In the genomic region with DNA sequence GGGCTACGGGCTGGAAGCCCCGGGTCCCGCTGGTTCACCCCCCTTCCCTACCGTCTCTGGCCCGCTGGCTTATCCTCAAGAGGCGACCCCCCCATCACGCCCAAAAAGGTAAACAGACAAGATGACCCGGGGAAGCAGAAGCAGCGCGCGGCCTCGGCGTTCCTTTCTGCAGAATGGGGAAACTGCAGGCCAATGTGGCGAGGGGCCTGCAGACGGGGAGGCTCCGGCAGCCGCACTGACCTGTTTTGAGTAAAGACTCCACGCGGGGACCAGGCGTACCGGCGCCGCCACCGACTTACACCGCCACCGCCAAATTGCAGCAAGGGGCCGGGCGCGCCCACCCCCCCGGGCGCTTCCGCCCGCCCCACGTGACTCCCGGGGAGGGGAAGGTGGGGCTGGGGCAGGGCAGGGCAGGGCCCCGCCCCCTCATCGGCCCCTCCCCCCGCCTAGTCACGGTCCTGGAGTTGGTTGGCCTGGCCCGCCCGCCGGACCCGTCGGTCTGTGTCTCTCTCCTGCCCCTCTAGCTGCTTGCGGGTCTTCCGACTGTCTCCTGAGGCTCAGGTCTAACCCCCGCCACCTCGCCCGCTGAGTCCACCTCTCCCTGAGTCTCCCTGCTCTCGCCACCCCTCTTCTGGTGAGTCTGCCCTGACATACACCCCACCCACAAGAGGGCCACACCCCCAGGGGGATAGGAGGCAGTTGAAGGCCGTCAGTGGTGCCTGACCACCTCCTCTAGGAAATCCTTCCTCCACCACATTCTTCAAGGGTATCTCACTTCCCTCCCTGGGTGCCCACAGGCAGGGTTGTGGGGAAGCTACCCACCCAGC, we compare ENCODE assay signal across 8 cellular contexts. TPM values are rescaled to one million over a fixed set of nuclear protein-coding genes. Genes with fewer than 3 reads are reported as not detected.
A peak's percentile ranks its signal among the peaks of the same experiment; 100 is the strongest.
DNase-seq lines count a peak whose midpoint lies in the region; ATAC-seq and TF ChIP-seq lines count a peak whose summit lies in the region.

A gene (minus strand): TSS at position 321 of the 827 bp plus-strand sequence. CDS start 25,280 bp downstream, outside the sequence.

- H3K27me3 ChIP-seq in CD8-positive, alpha-beta T cell (ENCODE audit: insufficient read depth, low read length) = no peaks in the 10 kb centered on the region
- H3K27me3 ChIP-seq in SK-N-SH (ENCODE audit: insufficient read depth) (no peaks in the 10 kb centered on the region), testis (no peaks in the 10 kb centered on the region)

- peaks cover 20% of the 10 kb centered on the region for H3K36me3 Mint-ChIP-seq in CD8-positive, alpha-beta T cell
- H3K36me3 Mint-ChIP-seq in IgD-negative memory B cell (peaks cover 2% of the 10 kb centered on the region), osteocyte (ENCODE audit: unreplicated experiment) (peaks cover 10% of the 10 kb centered on the region)

- TF ChIP-seq POLR2A in testis (IDR thresholded peaks at IDR 0.05) = no peak

- H3K9me2 ChIP-seq in SK-N-SH = no peaks in the 10 kb centered on the region

- peaks cover 25% of the 10 kb centered on the region; the same call in 1 of the 2 replicates for H3K79me2 ChIP-seq in SK-N-SH (ENCODE audit: insufficient read depth)

- ATAC-seq in CD8-positive, alpha-beta T cell = peak; percentile 88
- ATAC-seq in GM19463 (IDR thresholded peaks at IDR 0.05; ENCODE audit: unreplicated experiment) = peak; percentile 67

- DNase-seq in CD8-positive, alpha-beta T cell = peak; percentile 53 to 86 (median 78)
- DNase-seq in SK-N-SH (peak; percentile 97), glomerular visceral epithelial cell (ENCODE audit: extremely low spot score) (peak; percentile 94), osteocyte (ENCODE audit: extremely low spot score, unreplicated experiment) (no peak), testis (peak; percentile 71)
- peak; percentile 78 for DNase-seq in activated naive CD4-positive, alpha-beta T cell treated with anti-CD3 and anti-CD28 coated beads, Interleukin-2, amount 50 U/mL, for 16 hours

- peak within 1 kb of the TSS; percentile 95 for H3K4me3 Mint-ChIP-seq in CD8-positive, alpha-beta T cell
- H3K4me3 Mint-ChIP-seq in IgD-negative memory B cell (peak within 1 kb of the TSS; percentile 80 to 97 (median 95)), osteocyte (ENCODE audit: unreplicated experiment) (peak within 1 kb of the TSS; percentile 87)

- H3K4me1 Mint-ChIP-seq in CD8-positive, alpha-beta T cell (ENCODE audit: low read depth) = peaks cover 45% of the 10 kb centered on the region
- H3K4me1 Mint-ChIP-seq in IgD-negative memory B cell = peaks cover 26 to 32% (median 30%) of the 10 kb centered on the region in 3 donors
- H3K4me1 Mint-ChIP-seq in osteocyte (ENCODE audit: unreplicated experiment) = peaks cover 17% of the 10 kb centered on the region

- H3K9me3 ChIP-seq in CD8-positive, alpha-beta T cell (ENCODE audit: low read length) = no peaks in the 10 kb centered on the region
- H3K9me3 ChIP-seq in SK-N-SH (no peaks in the 10 kb centered on the region), testis (no peaks in the 10 kb centered on the region)

- no peak for TF ChIP-seq CTCF in CD8-positive, alpha-beta T cell (IDR thresholded peaks at IDR 0.05)
- 0 out of 2 replicates have a peak, but pooled peaks have one; percentile 12 for TF ChIP-seq CTCF in SK-N-SH (IDR thresholded peaks at IDR 0.05)
- TF ChIP-seq CTCF in osteocyte (IDR thresholded peaks at IDR 0.05) = no peak
- no peak for TF ChIP-seq CTCF in testis (IDR thresholded peaks at IDR 0.05)

- no peak for TF ChIP-seq EP300 in SK-N-SH (IDR thresholded peaks at IDR 0.05; ENCODE audit: borderline replicate concordance in 1 of 2, low read depth in 1 of 2, low read length in 1 of 2)

- CTCF ChIA-PET in CD8-positive, alpha-beta T cell (lab: Charles Lee) = interaction anchor here (1.1 to 1.8 kb wide), 2 partner anchors 27 to 41 kb away, joined by 7 to 8 read pairs; no protein-coding TSS in a partner anchor
- CTCF ChIA-PET in SK-N-SH (lab: Yijun Ruan, JAX) = interaction anchor here (1.1 to 1.7 kb wide), 3 partner anchors 27 to 42 kb away, joined by 4 to 6 read pairs (median 5); a partner anchor contains a TSS

- peak within 1 kb of the TSS; percentile 94 for H3K27ac Mint-ChIP-seq in CD8-positive, alpha-beta T cell
- H3K27ac Mint-ChIP-seq in IgD-negative memory B cell (peak within 1 kb of the TSS; percentile 64 to 92 (median 83)), osteocyte (ENCODE audit: unreplicated experiment) (peak within 1 kb of the TSS; percentile 83)

- H3K4me2 ChIP-seq in SK-N-SH = peak within 1 kb of the TSS; percentile 99

- no peaks in the 10 kb centered on the region for H3K36me3 ChIP-seq in CD8-positive, alpha-beta T cell (ENCODE audit: insufficient read depth, low read length)
- H3K36me3 ChIP-seq in SK-N-SH (replicated peaks in 1 of 2; ENCODE audit: control insufficient read depth in 1 of 2, insufficient read depth in 2 of 2, low read length in 1 of 2) (no peaks in the 10 kb centered on the region), testis (ENCODE audit: low read depth, missing control alignments) (no peaks in the 10 kb centered on the region)

- POLR2A ChIA-PET in CD8-positive, alpha-beta T cell (lab: Charles Lee) = interaction anchor here (0.9 to 1.6 kb wide), 2 partner anchors 18 to 27 kb away, joined by 3 to 4 read pairs; no protein-coding TSS in a partner anchor
- POLR2A ChIA-PET in SK-N-SH (lab: Yijun Ruan, JAX) = no interaction called here

- H3K4me1 ChIP-seq in CD8-positive, alpha-beta T cell (ENCODE audit: insufficient read depth, low read length) = peaks cover 40% of the 10 kb centered on the region
- H3K4me1 ChIP-seq in SK-N-SH (ENCODE audit: control insufficient read depth in 1 of 2, insufficient read depth in 2 of 2, low read depth in 1 of 2, low read length in 1 of 2) (peaks cover 11 to 23% of the 10 kb centered on the region in 2 experiments; a peak in 1 of 4 replicates), testis (no peaks in the 10 kb centered on the region)

- H3F3A ChIP-seq in SK-N-SH (replicated peaks; ENCODE audit: insufficient read depth) = peaks cover 7% of the 10 kb centered on the region

- intact Hi-C loops in CD8-positive, alpha-beta T cell (cut with DNase I, micrococcal nuclease) = loop anchor here (1.0 to 2.0 kb wide), 6 partner anchors 16 to 62 kb away; a partner anchor contains a TSS
- intact Hi-C loops in testis (cut with DNase I; ENCODE audit: low total_unique reads) = no loop called here

- WGBS in SK-N-SH (ENCODE audit: low lambda C conversion rate) = 9% methylated on average over 29 of the region's 51 CpGs
- 3 to 8% methylated on average over 27 to 46 of the region's 51 CpGs for WGBS in testis, 2 donors

- H2AFZ ChIP-seq in SK-N-SH (ENCODE audit: low read depth) = peak within 1 kb of the TSS; percentile 93

- no peaks in the 10 kb centered on the region for H3K27me3 Mint-ChIP-seq in CD8-positive, alpha-beta T cell (ENCODE audit: low read depth)
- no peaks in the 10 kb centered on the region for H3K27me3 Mint-ChIP-seq in IgD-negative memory B cell
- no peaks in the 10 kb centered on the region for H3K27me3 Mint-ChIP-seq in osteocyte (ENCODE audit: unreplicated experiment)

- TF ChIP-seq RAD21 in SK-N-SH (IDR thresholded peaks at IDR 0.05; ENCODE audit: low read length) = no peak

- peak within 1 kb of the TSS; percentile 68 for H3K27ac ChIP-seq in CD8-positive, alpha-beta T cell (ENCODE audit: low read depth, low read length)
- H3K27ac ChIP-seq in SK-N-SH (ENCODE audit: low read depth in 2 of 2, low read length in 1 of 2) (peak within 1 kb of the TSS; percentile 42 to 73; a peak in 3 of 4 replicates), testis (no peak within 1 kb of the TSS)

- H4K20me1 ChIP-seq in SK-N-SH (ENCODE audit: insufficient read depth) = no peaks in the 10 kb centered on the region

- H3K9ac ChIP-seq in SK-N-SH = peak within 1 kb of the TSS; percentile 81

- peak within 1 kb of the TSS; percentile 92 for H3K4me3 ChIP-seq in CD8-positive, alpha-beta T cell (ENCODE audit: low read depth, low read length)
- peak within 1 kb of the TSS; percentile 79 to 94 for H3K4me3 ChIP-seq in SK-N-SH (ENCODE audit: low read depth in 2 of 2, low read length in 1 of 2)
- H3K4me3 ChIP-seq in testis = peak within 1 kb of the TSS; percentile 55 to 63

- no peaks in the 10 kb centered on the region for H3K9me3 Mint-ChIP-seq in CD8-positive, alpha-beta T cell
- no peaks in the 10 kb centered on the region for H3K9me3 Mint-ChIP-seq in IgD-negative memory B cell
- H3K9me3 Mint-ChIP-seq in osteocyte (ENCODE audit: unreplicated experiment) = no peaks in the 10 kb centered on the region

TF ChIP-seq in SK-N-SH, 30 proteins besides CTCF, POLR2A, EP300 and RAD21 (continues in another document):
- TF ChIP-seq NRF1 (IDR thresholded peaks at IDR 0.05; ENCODE audit: low read depth, low read length) (no peak), SIN3A (IDR thresholded peaks at IDR 0.05; ENCODE audit: borderline replicate concordance, low read depth, low read length) (no peak; the same call in 1 of the 2 replicates), CHD2 (IDR thresholded peaks at IDR 0.05; ENCODE audit: low read length, partially characterized antibody) (no peak), JUND (IDR thresholded peaks at IDR 0.05) (no peak)
- TF ChIP-seq, protein P1, sequence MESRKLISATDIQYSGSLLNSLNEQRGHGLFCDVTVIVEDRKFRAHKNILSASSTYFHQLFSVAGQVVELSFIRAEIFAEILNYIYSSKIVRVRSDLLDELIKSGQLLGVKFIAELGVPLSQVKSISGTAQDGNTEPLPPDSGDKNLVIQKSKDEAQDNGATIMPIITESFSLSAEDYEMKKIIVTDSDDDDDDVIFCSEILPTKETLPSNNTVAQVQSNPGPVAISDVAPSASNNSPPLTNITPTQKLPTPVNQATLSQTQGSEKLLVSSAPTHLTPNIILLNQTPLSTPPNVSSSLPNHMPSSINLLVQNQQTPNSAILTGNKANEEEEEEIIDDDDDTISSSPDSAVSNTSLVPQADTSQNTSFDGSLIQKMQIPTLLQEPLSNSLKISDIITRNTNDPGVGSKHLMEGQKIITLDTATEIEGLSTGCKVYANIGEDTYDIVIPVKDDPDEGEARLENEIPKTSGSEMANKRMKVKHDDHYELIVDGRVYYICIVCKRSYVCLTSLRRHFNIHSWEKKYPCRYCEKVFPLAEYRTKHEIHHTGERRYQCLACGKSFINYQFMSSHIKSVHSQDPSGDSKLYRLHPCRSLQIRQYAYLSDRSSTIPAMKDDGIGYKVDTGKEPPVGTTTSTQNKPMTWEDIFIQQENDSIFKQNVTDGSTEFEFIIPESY (IDR thresholded peaks at IDR 0.05; ENCODE audit: borderline replicate concordance, low read depth) = no peak

RNA-seq across cellular contexts. Expression of the gene that starts here (rescaled TPM):
- 10 to 100 TPM; 93.5 to 95.2 TPM for total RNA-seq in CD8-positive, alpha-beta T cell
- 20.7 TPM for polyA plus RNA-seq in IgD-negative memory B cell
- polyA plus RNA-seq in SK-N-SH (2012; rRNA removed) = 43.4 and 56.6 TPM in 2 replicates
- 21.6 and 37.3 TPM in 2 replicates for polyA plus RNA-seq in SK-N-SH (2012; cell fraction: cytosol; rRNA removed)
- 118 and 136 TPM in 2 replicates for polyA plus RNA-seq in SK-N-SH (2012; cell fraction: nucleus; rRNA removed)
- 61.9 and 64.2 TPM in 2 replicates for total RNA-seq in osteocyte
- total RNA-seq in testis = 10 to 100 TPM; 65.2 to 88.3 TPM
- 46.9 TPM for polyA plus RNA-seq in testis (ENCODE audit: insufficient read depth, low read depth, low replicate concordance)

Comparison
In these comparisons a context has a peak if more than half of its experiments do, and no peak if none do; other contexts are left out.
1. H3K27ac ChIP-seq: peak in CD8-positive, alpha-beta T cell (single experiment) and SK-N-SH (2 of 2); none in testis (0 of 2).
2. Peak in every context shown above with its lines, with median percentiles within 50 percentile points of each other: H3K4me3 ChIP-seq, H3K27ac Mint-ChIP-seq and H3K4me3 Mint-ChIP-seq.